Comparison of ENCODE assay signal across 21 cellular contexts in genomic region chr5:53087171-53087570, GRCh38.
"Had no signal": no experiment of that assay in that cellular context is flagged by ENCODE, and none has a peak within 500 bp of the region (broad histone marks: within the 10 kb centered on the region; RNA-seq: fewer than 3 reads in every experiment).

No MANE protein-coding gene starts in this region.

- H3K4me3 ChIP-seq: gastrocnemius medialis, lung, pancreas, right lobe of liver, suprapubic skin, thyroid gland, vagina had no signal

- H3K36me3 Mint-ChIP-seq: mesothelial cell of epicardium; naive thymus-derived CD8-positive, alpha-beta T cell; stimulated activated naive B cell treated with anti-CD40 and anti-IgM and Interleukin-4, amounts not matched to agents 10 μg/mL and 1 μg/mL and 100 μg/mL, for 72 hours had no signal

- DNase-seq: effector CD8-positive, alpha-beta T cell; endodermal cell; foreskin fibroblast; gastrocnemius medialis; mesenchymal stem cell; naive thymus-derived CD8-positive, alpha-beta T cell; pancreas; right lobe of liver; small intestine; stimulated activated CD4-positive, alpha-beta T cell treated with anti-CD3 and anti-CD28 coated beads, Interleukin-15, amount 100 ng/mL, for 24 hours; stimulated activated CD4-positive, alpha-beta T cell treated with anti-CD3 and anti-CD28 coated beads, Interleukin-2, amount 100 ng/mL, for 48 hours; stimulated activated naive B cell treated with anti-CD40 and anti-IgM and Interleukin-4, amounts not matched to agents 10 μg/mL and 1 μg/mL and 100 μg/mL, for 72 hours; thyroid gland had no signal

- H3K27me3 Mint-ChIP-seq: progenitor cell of endocrine pancreas had no signal

- H3K4me3 Mint-ChIP-seq: endodermal cell; mesothelial cell of epicardium; naive thymus-derived CD8-positive, alpha-beta T cell; stimulated activated naive B cell treated with anti-CD40 and anti-IgM and Interleukin-4, amounts not matched to agents 10 μg/mL and 1 μg/mL and 100 μg/mL, for 72 hours; stimulated activated naive CD8-positive, alpha-beta T cell treated with anti-CD3 and anti-CD28 coated beads, Interleukin-15, Interleukin-2, amounts not matched to agents 100 ng/mL and 50 ng/mL, for 24 hours had no signal

- H3K27ac Mint-ChIP-seq: endodermal cell; mesothelial cell of epicardium; naive thymus-derived CD8-positive, alpha-beta T cell; progenitor cell of endocrine pancreas; stimulated activated naive B cell treated with anti-CD40 and anti-IgM and Interleukin-4, amounts not matched to agents 10 μg/mL and 1 μg/mL and 100 μg/mL, for 72 hours; stimulated activated naive CD8-positive, alpha-beta T cell treated with anti-CD3 and anti-CD28 coated beads, Interleukin-15, Interleukin-2, amounts not matched to agents 100 ng/mL and 50 ng/mL, for 24 hours had no signal

- H3K9me3 Mint-ChIP-seq: endodermal cell; mesothelial cell of epicardium; naive thymus-derived CD8-positive, alpha-beta T cell; stimulated activated naive B cell treated with anti-CD40 and anti-IgM and Interleukin-4, amounts not matched to agents 10 μg/mL and 1 μg/mL and 100 μg/mL, for 72 hours; stimulated activated naive CD8-positive, alpha-beta T cell treated with anti-CD3 and anti-CD28 coated beads, Interleukin-15, Interleukin-2, amounts not matched to agents 100 ng/mL and 50 ng/mL, for 24 hours had no signal

- H3K4me1 Mint-ChIP-seq: endodermal cell had no signal

- H3K27ac ChIP-seq: epithelial cell of prostate, gastrocnemius medialis, neutrophil, right lobe of liver, suprapubic skin, thyroid gland, vagina had no signal

- H3K27me3 ChIP-seq: gastrocnemius medialis, neutrophil, pancreas, right lobe of liver, suprapubic skin, thyroid gland, vagina had no signal
